16 cellular contexts compared by ENCODE assay signal in the genomic region with DNA sequence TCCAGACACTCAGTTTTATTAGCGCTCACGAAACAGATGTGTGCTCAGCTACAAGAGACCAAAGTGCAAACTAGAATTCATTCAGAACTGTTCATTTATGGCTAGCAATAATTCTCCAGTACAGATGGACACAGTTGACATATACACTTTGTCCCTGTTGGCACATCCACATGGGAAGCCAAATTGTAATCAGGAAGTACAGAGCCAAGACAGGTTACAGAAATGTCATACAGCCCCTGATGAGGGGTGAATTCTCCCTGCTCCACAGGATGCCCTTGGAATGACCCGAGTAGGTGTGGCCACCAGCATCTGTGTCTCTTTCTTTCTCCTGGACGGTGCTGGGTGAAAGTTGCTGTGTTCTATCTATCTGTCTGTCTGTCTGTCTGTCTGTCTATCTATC. TPM values are rescaled to one million over a fixed set of nuclear protein-coding genes. Genes with fewer than 3 reads are reported as not detected.
A peak's percentile ranks its signal among the peaks of the same experiment; 100 is the strongest.
DNase-seq lines count a peak whose midpoint lies in the region; ATAC-seq and TF ChIP-seq lines count a peak whose summit lies in the region.
"Had no signal": no experiment of that assay in that cellular context is flagged by ENCODE, and none has a peak within 500 bp of the region (broad histone marks: within the 10 kb centered on the region; RNA-seq: fewer than 3 reads in every experiment).

No MANE protein-coding gene starts in this region.

- H3K27me3 ChIP-seq in SK-N-SH (ENCODE audit: insufficient read depth) (no peaks in the 10 kb centered on the region), foreskin keratinocyte (no peaks in the 10 kb centered on the region), mucosa of rectum (ENCODE audit: control insufficient read depth in 2 of 2, insufficient read depth in 2 of 2, low read length in 2 of 2) (no peaks in the 10 kb centered on the region)

- no peak overlapping the region for H2AFZ ChIP-seq in SK-N-SH (ENCODE audit: low read depth)

- peak overlapping the region; percentile 47; the same call in 1 of the 2 replicates for H3K9ac ChIP-seq in SK-N-SH
- no peak overlapping the region for H3K9ac ChIP-seq in mucosa of rectum (ENCODE audit: low read depth in 1 of 2, low read length in 2 of 2)

- TF ChIP-seq CTCF in SK-N-SH (IDR thresholded peaks at IDR 0.05) (no peak), foreskin keratinocyte (conservative IDR thresholded peaks at IDR 0.05) (no peak)

- TF ChIP-seq EP300 in SK-N-SH (IDR thresholded peaks at IDR 0.05; ENCODE audit: borderline replicate concordance in 1 of 2, low read depth in 1 of 2, low read length in 1 of 2), result no peak

- H3K27ac ChIP-seq in SK-N-SH (ENCODE audit: low read depth in 2 of 2, low read length in 1 of 2) (peak overlapping the region in 1 of 2 experiments; percentile 90; a peak in 2 of 4 replicates), foreskin keratinocyte (no peak overlapping the region), mucosa of rectum (ENCODE audit: low read depth in 2 of 2, low read length in 2 of 2) (peak overlapping the region; percentile 57 to 81)

- H3K36me3 ChIP-seq in SK-N-SH (replicated peaks in 1 of 2; ENCODE audit: control insufficient read depth in 1 of 2, insufficient read depth in 2 of 2, low read length in 1 of 2) (peaks cover 19 to 33% of the 10 kb centered on the region in 2 experiments), mucosa of rectum (ENCODE audit: control insufficient read depth in 2 of 2, insufficient read depth in 2 of 2, low read length in 2 of 2) (peaks cover 9 to 12% of the 10 kb centered on the region in 2 donors)

- H3K79me2 ChIP-seq in SK-N-SH (ENCODE audit: insufficient read depth), result peaks cover 59% of the 10 kb centered on the region

- TF ChIP-seq RAD21 in SK-N-SH (IDR thresholded peaks at IDR 0.05; ENCODE audit: low read length), result no peak

- H3K9me3 ChIP-seq in SK-N-SH, result no peaks in the 10 kb centered on the region
- H3K9me3 ChIP-seq in mucosa of rectum (ENCODE audit: control insufficient read depth in 2 of 2, low read length in 2 of 2), result no peaks in the 10 kb centered on the region

- ATAC-seq in foreskin keratinocyte, result peak; percentile 14
- ATAC-seq: stimulated activated naive CD8-positive, alpha-beta T cell treated with anti-CD3 and anti-CD28 coated beads, Interleukin-15, amount 100 ng/mL, for 72 hours had no signal

- H3K4me1 ChIP-seq in SK-N-SH (ENCODE audit: control insufficient read depth in 1 of 2, insufficient read depth in 2 of 2, low read depth in 1 of 2, low read length in 1 of 2) (peaks cover 0 to 24% of the 10 kb centered on the region in 2 experiments; a peak in 1 of 4 replicates), foreskin keratinocyte (peaks cover 35% of the 10 kb centered on the region), mucosa of rectum (ENCODE audit: control insufficient read depth in 2 of 2, insufficient read depth in 2 of 2, low read length in 2 of 2) (peaks cover 4 to 35% of the 10 kb centered on the region in 2 donors)

- no peaks in the 10 kb centered on the region for H3K9me2 ChIP-seq in SK-N-SH

- CTCF ChIA-PET in SK-N-SH (lab: Yijun Ruan, JAX), result no interaction called here

- peak overlapping the region; percentile 59 for H3K4me2 ChIP-seq in SK-N-SH

- H3K4me3 ChIP-seq in SK-N-SH (ENCODE audit: low read depth in 2 of 2, low read length in 1 of 2), result no peak overlapping the region; a peak in 1 of 4 replicates
- H3K4me3 ChIP-seq in mucosa of rectum (ENCODE audit: low read length in 2 of 2), result no peak overlapping the region

- WGBS in SK-N-SH (ENCODE audit: low lambda C conversion rate), result 87% methylated on average over 4 of the region's 4 CpGs

- peaks cover 11% of the 10 kb centered on the region for H3F3A ChIP-seq in SK-N-SH (replicated peaks; ENCODE audit: insufficient read depth)

- POLR2A ChIA-PET in SK-N-SH (lab: Yijun Ruan, JAX), result no interaction called here

- DNase-seq in EH (ENCODE audit: low read depth) (peak; percentile 62), SK-N-SH (no peak), foreskin keratinocyte (no peak), NCI-H345 (lab: John Stamatoyannopoulos, UW) (no peak), NCI-H526 treated with DMSO at 0.1 percent for 48 hours (lab: John Stamatoyannopoulos, UW) (no peak), AG08395 (ENCODE audit: low spot score) (no peak), cerebellar cortex (ENCODE audit: low spot score) (no peak)
- DNase-seq: activated CD4-positive, alpha-beta T cell treated with anti-CD3 and anti-CD28 coated beads for 1 hour; activated CD8-positive, alpha-beta memory T cell treated with anti-CD3 and anti-CD28 coated beads, Interleukin-2, amount 50 U/mL, for 4 hours; activated naive CD4-positive, alpha-beta T cell; anterior cingulate cortex; hippocampal formation; NCI-H1417 treated with DMSO at 0.1 percent for 48 hours; NCI-H2227 treated with DMSO at 0.1 percent for 48 hours; stimulated activated naive CD8-positive, alpha-beta T cell treated with anti-CD3 and anti-CD28 coated beads, Interleukin-15, amount 100 ng/mL, for 72 hours had no signal

- H4K20me1 ChIP-seq in SK-N-SH (ENCODE audit: insufficient read depth), result no peaks in the 10 kb centered on the region

TF ChIP-seq in SK-N-SH, 30 proteins besides CTCF, POLR2A, EP300 and RAD21:
- no peak for TF ChIP-seq TEAD4 (IDR thresholded peaks at IDR 0.05; ENCODE audit: borderline replicate concordance, insufficient read depth)

RNA-seq across cellular contexts. Expression of gene DHX35, which starts 7.6 kb away (rescaled TPM):
- polyA plus RNA-seq in SK-N-SH (2012; rRNA removed) (17.1 and 28.5 TPM in 2 replicates), foreskin keratinocyte (5.5 TPM in 2 replicates)
- 11.3 and 14.3 TPM in 2 replicates for polyA plus RNA-seq in SK-N-SH (2012; cell fraction: cytosol; rRNA removed)
- 59.1 and 88.4 TPM in 2 replicates for polyA plus RNA-seq in SK-N-SH (2012; cell fraction: nucleus; rRNA removed)
- 8.6 and 9.6 TPM in 2 replicates for total RNA-seq in foreskin keratinocyte

RNA-seq across cellular contexts. Expression of gene FAM83D, which starts 43.5 kb away (rescaled TPM):
- 18.9 and 21.5 TPM in 2 replicates for polyA plus RNA-seq in SK-N-SH (2012; rRNA removed)
- polyA plus RNA-seq in SK-N-SH (2012; cell fraction: cytosol; rRNA removed), result 17.3 and 20.6 TPM in 2 replicates
- 16.9 and 18.8 TPM in 2 replicates for polyA plus RNA-seq in SK-N-SH (2012; cell fraction: nucleus; rRNA removed)
- 38.1 and 51.8 TPM in 2 replicates for total RNA-seq in foreskin keratinocyte
- polyA plus RNA-seq in foreskin keratinocyte, result 24.9 and 36.6 TPM in 2 replicates
